9 cellular contexts compared by ENCODE assay signal in the genomic region with DNA sequence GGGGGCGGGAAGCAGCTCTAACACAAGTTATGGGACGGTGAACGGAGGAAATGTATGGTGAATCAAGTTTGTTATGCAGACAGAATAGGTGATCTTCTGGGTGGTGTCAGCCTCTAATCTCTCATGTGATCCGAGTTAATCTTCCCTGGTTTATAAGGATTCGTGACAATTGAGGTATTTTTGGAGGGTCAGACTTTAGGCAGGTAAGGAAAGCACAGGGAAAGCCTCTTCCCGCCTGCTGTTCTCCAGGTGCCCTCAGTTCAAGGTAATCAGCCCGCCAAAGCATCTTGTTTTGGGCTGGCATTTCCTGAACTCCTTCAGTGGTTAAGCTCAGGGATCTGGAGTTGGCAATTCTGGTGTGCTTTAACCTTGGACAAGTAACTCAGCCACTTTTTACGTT.
DNase-seq lines count a peak whose midpoint lies in the region; ATAC-seq and TF ChIP-seq lines count a peak whose summit lies in the region.
"Had no signal": no experiment of that assay in that cellular context is flagged by ENCODE, and none has a peak within 500 bp of the region (broad histone marks: within the 10 kb centered on the region; RNA-seq: fewer than 3 reads in every experiment).

No MANE protein-coding gene starts in this region.

- DNase-seq in GM12864 (ENCODE audit: low read depth): no peak
- DNase-seq in RKO (ENCODE audit: low spot score): peak; percentile 20
- DNase-seq in foreskin fibroblast: no peak
- DNase-seq in skeletal muscle cell (ENCODE audit: low read depth): no peak
- no peak for DNase-seq in NCI-H1694 (lab: John Stamatoyannopoulos, UW)
- DNase-seq in stimulated activated CD4-positive, alpha-beta T cell treated with anti-CD3 and anti-CD28 coated beads, Interleukin-4, amount 100 ng/mL, for 1 hour: no peak
- DNase-seq: stimulated activated naive B cell treated with anti-CD40 and anti-IgM and Interleukin-4, amounts not matched to agents 10 μg/mL and 1 μg/mL and 100 μg/mL, for 72 hours had no signal

- TF ChIP-seq CTCF in GM12864 (IDR thresholded peaks at IDR 0.05; ENCODE audit: low read depth, low read length, missing control alignments): no peak
- no peak for TF ChIP-seq CTCF in foreskin fibroblast (IDR thresholded peaks at IDR 0.05; ENCODE audit: low read depth, low read length)

- ATAC-seq in HG03095 (IDR thresholded peaks at IDR 0.05; ENCODE audit: unreplicated experiment): no peak
- no peak for ATAC-seq in GM19467 (IDR thresholded peaks at IDR 0.05; ENCODE audit: unreplicated experiment)
- ATAC-seq: stimulated activated naive B cell treated with anti-CD40 and anti-IgM and Interleukin-4, amounts not matched to agents 10 μg/mL and 1 μg/mL and 100 μg/mL, for 72 hours had no signal

- H3K4me3 ChIP-seq in GM12864 (ENCODE audit: low read depth, low read length) (peak overlapping the region; percentile 96), foreskin fibroblast (ENCODE audit: low read depth in 1 of 2, low read length in 2 of 2) (peak overlapping the region; percentile 98 to 99), skeletal muscle cell (ENCODE audit: low read depth, low read length) (peak overlapping the region; percentile 98)
